In genomic region chr7:159153511-159153910, GRCh38 we compare ENCODE assay signal across 31 cellular contexts. TPM values are rescaled to one million over a fixed set of nuclear protein-coding genes. Genes with fewer than 3 reads are reported as not detected.
"Had no signal": no experiment of that assay in that cellular context is flagged by ENCODE, and none has a peak within 500 bp of the region (broad histone marks: within the 10 kb centered on the region; RNA-seq: fewer than 3 reads in every experiment).

No MANE protein-coding gene starts in this region.

- H3K27ac ChIP-seq: ascending aorta, breast epithelium, cardiac muscle cell, colonic mucosa, foreskin keratinocyte, gastrocnemius medialis, WERI-Rb-1 had no signal

- H3K27me3 ChIP-seq: ascending aorta, breast epithelium, cardiac muscle cell, colonic mucosa, foreskin keratinocyte, gastrocnemius medialis had no signal

- H3K4me3 ChIP-seq: ascending aorta, breast epithelium, cardiac muscle cell, colonic mucosa, gastrocnemius medialis had no signal

- H3K9me3 ChIP-seq: ascending aorta, breast epithelium, colonic mucosa, gastrocnemius medialis had no signal

- H3K36me3 ChIP-seq: ascending aorta, breast epithelium, cardiac muscle cell, colonic mucosa, gastrocnemius medialis, WERI-Rb-1 had no signal

- DNase-seq: activated B cell treated with CpG ODN at 0.5 μM for 24 hours; activated CD4-positive, alpha-beta T cell treated with anti-CD3 and anti-CD28 coated beads for 36 hours; activated CD4-positive, alpha-beta T cell treated with anti-CD3 and anti-CD28 coated beads, Interleukin-2, amount 10 ng/mL, durations not matched to agents 24 days and 14 days; activated CD4-positive, CD25-positive, alpha-beta regulatory T cell treated with anti-CD3 and anti-CD28 coated beads, Interleukin-2, amount 50 U/mL, for 72 hours; activated CD8-positive, alpha-beta memory T cell treated with anti-CD3 and anti-CD28 coated beads, Interleukin-2, amount 10 ng/mL, durations not matched to agents 7 days and 5 days; activated CD8-positive, alpha-beta memory T cell treated with anti-CD3 and anti-CD28 coated beads, Interleukin-2, amount 50 U/mL, for 4 hours; activated CD8-positive, alpha-beta T cell treated with anti-CD3 and anti-CD28 coated beads, Interleukin-2, amount 10 ng/mL, durations not matched to agents 7 days and 5 days; activated gamma-delta T cell; activated naive CD4-positive, alpha-beta T cell; activated naive CD4-positive, alpha-beta T cell treated with anti-CD3 and anti-CD28 coated beads, Interleukin-2, amount 10 ng/mL, durations not matched to agents 7 days and 5 days; activated naive CD8-positive, alpha-beta T cell treated with anti-CD3 and anti-CD28 coated beads, Interleukin-2, amount 10 ng/mL, durations not matched to agents 7 days and 5 days; activated T-cell treated with anti-CD3 and anti-CD28 coated beads, Interleukin-2, amount 50 U/mL, for 1 hour; activated T-cell treated with anti-CD3 and anti-CD28 coated beads, Interleukin-2, amount 50 U/mL, for 72 hours; central memory CD4-positive, alpha-beta T cell; cerebellar nuclear complex; colonic mucosa; effector CD8-positive, alpha-beta T cell; foreskin keratinocyte; gastrocnemius medialis; glutamatergic neuron; T-helper 1 cell; T-helper 17 cell; T1000; WERI-Rb-1 had no signal

- H3K4me1 ChIP-seq: ascending aorta, breast epithelium, colonic mucosa, foreskin keratinocyte, gastrocnemius medialis had no signal

- ATAC-seq: activated CD4-positive, alpha-beta T cell treated with anti-CD3 and anti-CD28 coated beads for 36 hours; activated CD8-positive, alpha-beta memory T cell treated with anti-CD3 and anti-CD28 coated beads, Interleukin-2, amount 10 ng/mL, durations not matched to agents 7 days and 5 days; activated CD8-positive, alpha-beta T cell treated with anti-CD3 and anti-CD28 coated beads, Interleukin-2, amount 10 ng/mL, durations not matched to agents 7 days and 5 days; activated naive CD4-positive, alpha-beta T cell treated with anti-CD3 and anti-CD28 coated beads, Interleukin-2, amount 50 U/mL, for 72 hours; activated T-cell treated with anti-CD3 and anti-CD28 coated beads, Interleukin-2, amount 50 U/mL, for 72 hours; esophagus mucosa; foreskin keratinocyte; gastrocnemius medialis; T-helper 17 cell had no signal

RNA-seq across cellular contexts. Expression of gene VIPR2, which starts 8.8 kb away (rescaled TPM):
- total RNA-seq: activated B cell treated with CpG ODN at 0.5 μM for 24 hours; activated CD8-positive, alpha-beta T cell treated with anti-CD3 and anti-CD28 coated beads, Interleukin-2, amount 10 ng/mL, durations not matched to agents 7 days and 5 days; dermis microvascular lymphatic vessel endothelial cell; epithelial cell of proximal tubule; foreskin keratinocyte; T-helper 17 cell had no signal
- polyA plus RNA-seq: foreskin keratinocyte had no signal
